ENCODE assay signal across 1 cellular context in the genomic region with DNA sequence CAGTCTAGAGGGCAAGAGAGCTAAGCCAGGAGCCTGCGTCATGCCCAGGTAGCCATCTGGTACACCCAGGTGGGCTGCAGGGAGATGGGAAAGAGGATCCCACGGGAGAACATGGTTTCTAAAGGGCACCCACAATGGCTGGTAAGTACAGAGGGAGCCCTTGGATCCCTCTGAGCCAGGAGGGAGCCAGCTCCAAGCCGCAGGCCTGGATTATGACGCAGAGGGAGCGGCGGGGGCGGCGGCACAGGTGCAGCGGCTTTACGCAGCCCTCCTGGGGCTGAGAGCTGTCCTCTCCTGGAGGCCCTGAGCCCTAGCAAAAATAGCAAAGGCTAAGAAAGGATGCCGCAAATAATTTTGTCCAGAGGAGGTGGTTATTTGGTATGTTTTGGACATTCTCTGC.
TF ChIP-seq lines count a peak whose summit lies in the region.

No MANE protein-coding gene starts in this region.

TF ChIP-seq in HepG2, 621 proteins besides CTCF, POLR2A, EP300 and RAD21:
- TF ChIP-seq, protein P1, sequence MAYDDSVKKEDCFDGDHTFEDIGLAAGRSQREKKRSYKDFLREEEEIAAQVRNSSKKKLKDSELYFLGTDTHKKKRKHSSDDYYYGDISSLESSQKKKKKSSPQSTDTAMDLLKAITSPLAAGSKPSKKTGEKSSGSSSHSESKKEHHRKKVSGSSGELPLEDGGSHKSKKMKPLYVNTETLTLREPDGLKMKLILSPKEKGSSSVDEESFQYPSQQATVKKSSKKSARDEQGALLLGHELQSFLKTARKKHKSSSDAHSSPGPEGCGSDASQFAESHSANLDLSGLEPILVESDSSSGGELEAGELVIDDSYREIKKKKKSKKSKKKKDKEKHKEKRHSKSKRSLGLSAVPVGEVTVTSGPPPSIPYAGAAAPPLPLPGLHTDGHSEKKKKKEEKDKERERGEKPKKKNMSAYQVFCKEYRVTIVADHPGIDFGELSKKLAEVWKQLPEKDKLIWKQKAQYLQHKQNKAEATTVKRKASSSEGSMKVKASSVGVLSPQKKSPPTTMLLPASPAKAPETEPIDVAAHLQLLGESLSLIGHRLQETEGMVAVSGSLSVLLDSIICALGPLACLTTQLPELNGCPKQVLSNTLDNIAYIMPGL (CRISPR knock-in tag; IDR thresholded peaks at IDR 0.05; ENCODE audit: borderline replicate concordance in 1 of 2, low read depth in 1 of 2) = no peak
- no peak for TF ChIP-seq IRF1 (CRISPR knock-in tag; IDR thresholded peaks at IDR 0.05; ENCODE audit: low read depth)
- no peak for TF ChIP-seq ZNF75D (CRISPR knock-in tag; IDR thresholded peaks at IDR 0.05; ENCODE audit: borderline replicate concordance)
- TF ChIP-seq ZFP90 (CRISPR knock-in tag; IDR thresholded peaks at IDR 0.05; ENCODE audit: borderline replicate concordance) = no peak
